19 cellular contexts compared by ENCODE assay signal in genomic region chr6:132907915-132908314, GRCh38.
DNase-seq lines count a peak whose midpoint lies in the region; ATAC-seq and TF ChIP-seq lines count a peak whose summit lies in the region.
"Had no signal": no experiment of that assay in that cellular context is flagged by ENCODE, and none has a peak within 500 bp of the region (broad histone marks: within the 10 kb centered on the region; RNA-seq: fewer than 3 reads in every experiment).

No MANE protein-coding gene starts in this region.

- RAD21 ChIA-PET in HCT116 (lab: Charles Lee; ENCODE audit: low non-redundant PET in 1 of 2, low total read pairs in 2 of 2, uncharacterized antibody in 2 of 2, unreplicated experiment in 2 of 2): no interaction called here

- peak overlapping the region; percentile 46 for H2AFZ ChIP-seq in HCT116 (ENCODE audit: low read depth, low read length, poor library complexity, severe bottlenecking)

- no peak for TF ChIP-seq RAD21 in HCT116 (IDR thresholded peaks at IDR 0.05; ENCODE audit: low read depth)

- no peak overlapping the region for H3K27ac ChIP-seq in HCT116 (ENCODE audit: low read depth, low read length)
- H3K27ac ChIP-seq in tibial nerve: no peak overlapping the region
- H3K27ac ChIP-seq: uterus had no signal

- H3K27me3 ChIP-seq in HCT116 (ENCODE audit: insufficient read depth, low read length) (no peaks in the 10 kb centered on the region), skeletal muscle satellite cell (ENCODE audit: control insufficient read depth, insufficient read depth, low read length) (no peaks in the 10 kb centered on the region), tibial nerve (no peaks in the 10 kb centered on the region)
- H3K27me3 ChIP-seq: uterus had no signal

- no peaks in the 10 kb centered on the region for H3K79me2 ChIP-seq in HCT116 (ENCODE audit: insufficient read depth, low read length)

- no peak overlapping the region for H3K4me3 ChIP-seq in HCT116 (replicated peaks in 1 of 2; ENCODE audit: low read depth in 1 of 2, low read length in 2 of 2)
- peak overlapping the region; percentile 41 for H3K4me3 ChIP-seq in skeletal muscle satellite cell (ENCODE audit: low read length)
- no peak overlapping the region for H3K4me3 ChIP-seq in tibial nerve
- H3K4me3 ChIP-seq: GM12878, mucosa of descending colon, uterus had no signal

- POLR2A ChIA-PET in HCT116 (lab: Charles Lee): no interaction called here

- H3K9me3 ChIP-seq in HCT116 (ENCODE audit: control insufficient read depth in 1 of 2, insufficient read depth in 1 of 2, low read depth in 1 of 2, low read length in 2 of 2): no peaks in the 10 kb centered on the region
- no peaks in the 10 kb centered on the region for H3K9me3 ChIP-seq in skeletal muscle satellite cell (replicated peaks; ENCODE audit: low read length)
- H3K9me3 ChIP-seq in tibial nerve: no peaks in the 10 kb centered on the region
- H3K9me3 ChIP-seq: mucosa of descending colon, uterus had no signal

- WGBS in tibial nerve, 2 donors: 77 to 84% methylated on average over 7 of the region's 7 CpGs

- H3K9ac ChIP-seq in HCT116 (ENCODE audit: low read length): no peak overlapping the region
- peak overlapping the region; percentile 62 for H3K9ac ChIP-seq in skeletal muscle satellite cell (ENCODE audit: low read depth, low read length)

- TF ChIP-seq EP300 in tibial nerve (IDR thresholded peaks at IDR 0.05): no peak

- H4K20me1 ChIP-seq in HCT116 (ENCODE audit: insufficient read depth): no peaks in the 10 kb centered on the region

- H3K4me2 ChIP-seq in HCT116 (ENCODE audit: low read length) (peak overlapping the region; percentile 34; the same call in 1 of the 2 replicates), skeletal muscle satellite cell (ENCODE audit: low read length) (peak overlapping the region; percentile 62)

- TF ChIP-seq CTCF in HCT116 (IDR thresholded peaks at IDR 0.05 in 2 of 3, conservative IDR thresholded peaks at IDR 0.05 in 1 of 3; ENCODE audit: borderline replicate concordance in 1 of 3, insufficient read depth in 1 of 3, low read depth in 2 of 3, low read length in 2 of 3): no peak
- TF ChIP-seq CTCF in tibial nerve (IDR thresholded peaks at IDR 0.05): no peak

- DNase-seq in HCT116 (ENCODE audit: low read depth, low spot score): peak; percentile 8
- peak; percentile 59 for DNase-seq in RPMI7951 (ENCODE audit: low read depth)
- DNase-seq in fibroblast of peridontal ligament (ENCODE audit: extremely low read depth): peak; percentile 43
- DNase-seq in tibial nerve (ENCODE audit: low spot score in 2 of 2): no peak
- DNase-seq: activated CD4-positive, CD25-positive, alpha-beta regulatory T cell treated with anti-CD3 and anti-CD28 coated beads, Interleukin-2, amount 50 U/mL, for 72 hours; activated CD8-positive, alpha-beta memory T cell treated with anti-CD3 and anti-CD28 coated beads, Interleukin-2, amount 50 U/mL, for 48 hours; CD4-positive, CD25-positive, alpha-beta regulatory T cell; central memory CD4-positive, alpha-beta T cell; DND-41; glutamatergic neuron; immature natural killer cell; mucosa of descending colon; stimulated activated naive CD4-positive, alpha-beta T cell; uterus had no signal

- ATAC-seq in HCT116 (peak; percentile 62; the same call in 1 of the 2 replicates), GM19455 (IDR thresholded peaks at IDR 0.05; ENCODE audit: unreplicated experiment) (no peak), HG02885 (IDR thresholded peaks at IDR 0.05; ENCODE audit: poor library complexity, unreplicated experiment) (no peak)
- ATAC-seq: GM12878, mucosa of descending colon, Right ventricle myocardium inferior had no signal

- TF ChIP-seq POLR2A in HCT116 (IDR thresholded peaks at IDR 0.05; ENCODE audit: borderline replicate concordance, extremely low read depth, insufficient read depth, insufficient read length): no peak
- no peak for TF ChIP-seq POLR2A in tibial nerve (IDR thresholded peaks at IDR 0.05)

- intact Hi-C loops in HCT116 (cut with micrococcal nuclease): no loop called here

- CTCF ChIA-PET in HCT116 (lab: Charles Lee): interaction anchor here (1.1 kb wide), 1 partner anchor 30 kb away, joined by 3 read pairs; no protein-coding TSS in a partner anchor

- no peaks in the 10 kb centered on the region for H3K36me3 ChIP-seq in HCT116 (ENCODE audit: control insufficient read depth in 1 of 2, insufficient read depth in 2 of 2, low read length in 2 of 2)
- H3K36me3 ChIP-seq in skeletal muscle satellite cell (ENCODE audit: insufficient read depth, low read length): no peaks in the 10 kb centered on the region
- no peaks in the 10 kb centered on the region for H3K36me3 ChIP-seq in tibial nerve
- H3K36me3 ChIP-seq: uterus had no signal

- peaks cover 0 to 15% of the 10 kb centered on the region in 2 experiments; a peak in 2 of 4 replicates for H3K4me1 ChIP-seq in HCT116 (ENCODE audit: control insufficient read depth in 1 of 2, insufficient read depth in 2 of 2, low read length in 2 of 2)
- H3K4me1 ChIP-seq in skeletal muscle satellite cell (ENCODE audit: control insufficient read depth, insufficient read depth, low read length): peaks cover 21% of the 10 kb centered on the region
- H3K4me1 ChIP-seq in tibial nerve: no peaks in the 10 kb centered on the region
- H3K4me1 ChIP-seq: uterus had no signal

- no peaks in the 10 kb centered on the region for H3K9me2 ChIP-seq in HCT116 (ENCODE audit: insufficient read depth)

- no TSS peak for BruUV-seq in HCT116 (replicated peaks; lab: Mats Ljungman, UMichigan)

TF ChIP-seq in HCT116, 20 proteins besides CTCF, POLR2A, EP300 and RAD21:
- TF ChIP-seq FOSL1 (IDR thresholded peaks at IDR 0.05; ENCODE audit: low read depth) (0 out of 2 replicates have a peak, but pooled peaks have one; percentile 12), ATF3 (IDR thresholded peaks at IDR 0.05) (no peak)

Comparison
In these comparisons a context has a peak if more than half of its experiments do, and no peak if none do; other contexts are left out.
1. DNase-seq: peak in HCT116 (single experiment), RPMI7951 (single experiment) and fibroblast of peridontal ligament (single experiment); none in tibial nerve (0 of 2).